In genomic region chr14:92783813-92784431, GRCh38 we compare ENCODE assay signal across 8 cellular contexts. TPM values are rescaled to one million over a fixed set of nuclear protein-coding genes. Genes with fewer than 3 reads are reported as not detected.
DNase-seq lines count a peak whose midpoint lies in the region; ATAC-seq, FAIRE-seq and TF ChIP-seq lines count a peak whose summit lies in the region.

No MANE protein-coding gene starts in this region.

- no TSS peak for BruUV-seq in PC-3 (replicated peaks; lab: Mats Ljungman, UMichigan)

- TF ChIP-seq CTCF in BJ (IDR thresholded peaks at IDR 0.05; ENCODE audit: insufficient read depth, low read depth, low read length) (peak; percentile 60), LNCAP (IDR thresholded peaks at IDR 0.05) (peak; percentile 70), PC-3 (conservative IDR thresholded peaks at IDR 0.05; ENCODE audit: low read depth, low read length) (peak; percentile 83), bronchial epithelial cell (IDR thresholded peaks at IDR 0.05; ENCODE audit: insufficient read depth, low read length, severe bottlenecking) (peak; percentile 41), thoracic aorta (IDR thresholded peaks at IDR 0.05) (peak; percentile 55)

- DNase-seq in BJ (ENCODE audit: low read depth) (no peak), PC-3 (peak; percentile 85), bronchial epithelial cell (ENCODE audit: low read depth) (peak; percentile 69), left colon (no peak), thoracic aorta (ENCODE audit: low spot score) (no peak)

- H2AFZ ChIP-seq in PC-3 (ENCODE audit: low read length), result peak overlapping the region; percentile 38

- H3K27me3 ChIP-seq in BJ (ENCODE audit: control insufficient read depth, insufficient read depth, low read length) (no peaks in the 10 kb centered on the region), PC-3 (ENCODE audit: low read length) (no peaks in the 10 kb centered on the region), bronchial epithelial cell (ENCODE audit: control insufficient read depth, insufficient read depth, low read length) (no peaks in the 10 kb centered on the region), thoracic aorta (replicated peaks; ENCODE audit: insufficient read depth) (no peaks in the 10 kb centered on the region)

- no peak overlapping the region for H3K4me3 ChIP-seq in BJ (ENCODE audit: low read depth, low read length)
- H3K4me3 ChIP-seq in PC-3 (ENCODE audit: low read length), result no peak overlapping the region
- H3K4me3 ChIP-seq in bronchial epithelial cell (ENCODE audit: low read depth, low read length), result no peak overlapping the region
- no peak overlapping the region for H3K4me3 ChIP-seq in thoracic aorta

- CTCF ChIA-PET in BJ (lab: Yijun Ruan, JAX) (interaction anchor here (0.6 to 6.3 kb wide), 16 partner anchors 9 to 656 kb away, joined by 3 to 67 read pairs (median 4); partner anchors contain the start of genes GOLGA5 and LGMN), PC-3 (lab: Charles Lee) (interaction anchor here (0.5 to 0.6 kb wide), 5 partner anchors 58 to 1258 kb away, joined by 3 to 11 read pairs (median 3); no protein-coding TSS in a partner anchor)

- H3K4me2 ChIP-seq in PC-3 (ENCODE audit: low read length), result peak overlapping the region; percentile 62; the same call in 1 of the 2 replicates

- H3K9ac ChIP-seq in PC-3 (ENCODE audit: low read length), result no peak overlapping the region

- H4K20me1 ChIP-seq in PC-3 (ENCODE audit: low read length), result no peaks in the 10 kb centered on the region

- no peak for FAIRE-seq in bronchial epithelial cell (lab: Jason Lieb, UNC)

- intact Hi-C loops in PC-3 (cut with micrococcal nuclease) (loop anchor here (1.0 to 10.0 kb wide), 4 partner anchors 36 to 179 kb away; partner anchors contain the start of gene LGMN), left colon (cut with DNase I, micrococcal nuclease) (loop anchor here (1.0 to 10.0 kb wide), 4 partner anchors 37 to 649 kb away; no protein-coding TSS in a partner anchor)

- H3K79me2 ChIP-seq in PC-3 (ENCODE audit: low read length), result no peaks in the 10 kb centered on the region

- no peaks in the 10 kb centered on the region for H3F3A ChIP-seq in PC-3 (ENCODE audit: low read length, unreplicated experiment)

- ATAC-seq in GM18517 (IDR thresholded peaks at IDR 0.05; ENCODE audit: unreplicated experiment) (peak; percentile 70), PC-3 (peak; percentile 93), left colon (peak; percentile 86), thoracic aorta (ENCODE audit: insufficient number of reproducible peaks, low FRiP score, low read depth) (peak; percentile 53), HG02623 (IDR thresholded peaks at IDR 0.05; ENCODE audit: unreplicated experiment) (no peak)

- H3K36me3 ChIP-seq in BJ (ENCODE audit: control insufficient read depth, insufficient read depth, low read length), result no peaks in the 10 kb centered on the region
- no peaks in the 10 kb centered on the region; the same call in 1 of the 2 replicates for H3K36me3 ChIP-seq in PC-3 (ENCODE audit: low read depth, low read length)
- H3K36me3 ChIP-seq in bronchial epithelial cell (ENCODE audit: control insufficient read depth, insufficient read depth, low read length), result no peaks in the 10 kb centered on the region
- H3K36me3 ChIP-seq in thoracic aorta, result no peaks in the 10 kb centered on the region

- POLR2A ChIA-PET in BJ (lab: Charles Lee), result no interaction called here
- POLR2A ChIA-PET in PC-3 (lab: Charles Lee; ENCODE audit: unreplicated experiment), result no interaction called here

- no peaks in the 10 kb centered on the region for H3K9me2 ChIP-seq in PC-3 (replicated peaks; ENCODE audit: low read length)

- H3K27ac ChIP-seq in PC-3 (ENCODE audit: low read length), result peak overlapping the region; percentile 53; the same call in 1 of the 2 replicates
- no peak overlapping the region for H3K27ac ChIP-seq in thoracic aorta

- H3K4me1 ChIP-seq in PC-3 (ENCODE audit: insufficient read depth, low read length) (peaks cover 26% of the 10 kb centered on the region), thoracic aorta (ENCODE audit: control insufficient read depth in 1 of 2, low read depth in 2 of 2) (peaks cover 0 to 12% of the 10 kb centered on the region in 2 donors)

- H3K9me3 ChIP-seq in PC-3 (ENCODE audit: low read length) (peaks cover 5% of the 10 kb centered on the region; the same call in 1 of the 2 replicates), thoracic aorta (no peaks in the 10 kb centered on the region)

RNA-seq across cellular contexts. Expression of gene GOLGA5, which starts 10.2 kb away (rescaled TPM):
- polyA plus RNA-seq in BJ (2011; rRNA removed), result 29.7 and 52.2 TPM in 2 replicates
- polyA minus RNA-seq in BJ (2011; rRNA and poly(A)+ RNA removed), result 17.6 and 18.2 TPM in 2 replicates
- total RNA-seq in PC-3 (2014; rRNA removed) (21.4 and 23.5 TPM in 2 replicates), bronchial epithelial cell (38.3 and 41.9 TPM in 2 replicates), left colon (10 to 100 TPM; 42.2 to 44.1 TPM), thoracic aorta (10 to 100 TPM; 29.5 to 41.9 TPM)

RNA-seq across cellular contexts. Expression of gene LGMN, which starts 35.5 kb away (rescaled TPM):
- polyA plus RNA-seq in BJ (2011; rRNA removed), result 112 and 116 TPM in 2 replicates
- polyA minus RNA-seq in BJ (2011; rRNA and poly(A)+ RNA removed), result 29.3 and 38.0 TPM in 2 replicates
- total RNA-seq in PC-3 (2014; rRNA removed), result 44.5 and 46.8 TPM in 2 replicates
- 34.0 and 59.3 TPM in 2 replicates for total RNA-seq in bronchial epithelial cell
- total RNA-seq in left colon, result 100 to 1,000 TPM in 1 of 2 donors, 10 to 100 TPM in 1; 70.8 to 125 TPM
- 100 to 1,000 TPM in 1 of 2 donors, 10 to 100 TPM in 1; 83.6 to 167 TPM for total RNA-seq in thoracic aorta

Comparison
In these comparisons a context has a peak if more than half of its experiments do, and no peak if none do; other contexts are left out.
1. DNase-seq: peak in PC-3 (single experiment) and bronchial epithelial cell (single experiment); none in BJ (single experiment), left colon (0 of 2) and thoracic aorta (single experiment).
2. Peak in every context shown above with its lines, with median percentiles within 50 percentile points of each other: CTCF ChIP-seq.